Comparison of ENCODE assay signal across 15 cellular contexts in genomic region chr18:27615345-27615844, GRCh38.
DNase-seq lines count a peak whose midpoint lies in the region; ATAC-seq, FAIRE-seq and TF ChIP-seq lines count a peak whose summit lies in the region.
"Had no signal": no experiment of that assay in that cellular context is flagged by ENCODE, and none has a peak within 500 bp of the region (broad histone marks: within the 10 kb centered on the region; RNA-seq: fewer than 3 reads in every experiment).

No MANE protein-coding gene starts in this region.

- H3K79me2 ChIP-seq in HepG2 (ENCODE audit: insufficient read depth, low read length), result no peaks in the 10 kb centered on the region
- no peaks in the 10 kb centered on the region for H3K79me2 ChIP-seq in GM12878 (ENCODE audit: control insufficient read depth, insufficient read depth, low read length)
- no peaks in the 10 kb centered on the region for H3K79me2 ChIP-seq in mesendoderm (ENCODE audit: control insufficient read depth, insufficient read depth, low read length)

- no peak overlapping the region for H4K8ac ChIP-seq in mesendoderm (ENCODE audit: low read depth, low read length)

- H2AFZ ChIP-seq in HepG2 (ENCODE audit: low read length) (no peak overlapping the region), GM12878 (ENCODE audit: control insufficient read depth, low read depth, low read length) (no peak overlapping the region)

- 40% methylated on average over 7 of the region's 7 CpGs for WGBS in liver
- WGBS in HepG2 (ENCODE audit: low lambda C conversion rate), result 47% methylated on average over 7 of the region's 7 CpGs
- 49% methylated on average over 7 of the region's 7 CpGs for WGBS in GM12878 (ENCODE audit: insufficient coverage, insufficient replicate concordance, low lambda C conversion rate, missing lambda C conversion rate)
- no CpG with 5 or more reads among the region's 7 CpGs for WGBS in mesendoderm (ENCODE audit: extremely low coverage, insufficient coverage, low lambda C conversion rate)

- H2BK15ac ChIP-seq in mesendoderm (replicated peaks; ENCODE audit: low read depth), result no peak overlapping the region

- TF ChIP-seq POLR2A in HepG2 (IDR thresholded peaks at IDR 0.05; ENCODE audit: insufficient read depth in 1 of 2, low read depth in 2 of 2, low read length in 2 of 2) (no peak), GM12878 (IDR thresholded peaks at IDR 0.05; ENCODE audit: low read depth, low read length) (no peak)

- no peaks in the 10 kb centered on the region for H3K79me1 ChIP-seq in mesendoderm (ENCODE audit: low read length)

- H3K4me2 ChIP-seq in HepG2 (ENCODE audit: low read depth, low read length) (no peak overlapping the region), GM12878 (ENCODE audit: control insufficient read depth, insufficient read depth) (no peak overlapping the region), mesendoderm (ENCODE audit: low read length) (no peak overlapping the region)

- peak overlapping the region in 1 of 2 donors; percentile 58 for H3K27ac ChIP-seq in liver (ENCODE audit: low read depth in 1 of 2, low read length in 2 of 2)
- no peak overlapping the region for H3K27ac ChIP-seq in HepG2 (ENCODE audit: extremely low read length, insufficient read depth, low read length)
- H3K27ac ChIP-seq in GM12878 (ENCODE audit: control insufficient read depth, insufficient read depth), result no peak overlapping the region
- H3K27ac ChIP-seq in mesendoderm (ENCODE audit: low read depth, low read length), result no peak overlapping the region
- no peak overlapping the region for H3K27ac ChIP-seq in WERI-Rb-1

- BruUV-seq in HepG2 (replicated peaks; lab: Mats Ljungman, UMichigan), result no TSS peak
- no TSS peak for BruUV-seq in GM12878 (replicated peaks; lab: Mats Ljungman, UMichigan)

- no peak overlapping the region for H3K23ac ChIP-seq in mesendoderm (ENCODE audit: low read length)

- H3K4me3 ChIP-seq in liver (ENCODE audit: low read depth in 1 of 3, low read length in 3 of 3) (no peak overlapping the region), HepG2 (replicated peaks in 1 of 3; ENCODE audit: insufficient read depth in 1 of 3, low read depth in 2 of 3, low read length in 3 of 3) (no peak overlapping the region), GM12878 (no peak overlapping the region), mesendoderm (ENCODE audit: low read length) (no peak overlapping the region), WERI-Rb-1 (ENCODE audit: low read depth, low read length) (no peak overlapping the region), H7 (ENCODE audit: insufficient read depth, low read depth, low read length) (no peak overlapping the region)

- no peaks in the 10 kb centered on the region for H3K27me3 ChIP-seq in liver (ENCODE audit: control insufficient read depth in 4 of 4, insufficient read depth in 4 of 4, low read length in 3 of 4)
- H3K27me3 ChIP-seq in HepG2 (ENCODE audit: control insufficient read depth in 1 of 2, insufficient read depth in 2 of 2, low read length in 2 of 2), result no peaks in the 10 kb centered on the region
- H3K27me3 ChIP-seq in GM12878 (replicated peaks in 1 of 2; ENCODE audit: control insufficient read depth in 2 of 2, insufficient read depth in 2 of 2, low read length in 1 of 2), result no peaks in the 10 kb centered on the region
- H3K27me3 ChIP-seq in mesendoderm (ENCODE audit: insufficient read depth, low read length, poor library complexity), result no peaks in the 10 kb centered on the region
- no peaks in the 10 kb centered on the region for H3K27me3 ChIP-seq in WERI-Rb-1 (ENCODE audit: insufficient read depth, low read depth, severe bottlenecking)
- H3K27me3 ChIP-seq in H7 (ENCODE audit: control insufficient read depth, insufficient read depth, low read length), result no peaks in the 10 kb centered on the region

- in situ Hi-C loops in HepG2 (cut with HindIII; ENCODE audit: extremely low pct_ligation_motif_present, low pct_unique_long_range_greater_than_20kb) (loop anchor here (25.0 kb wide), 1 partner anchor 572 kb away; the partner anchor contains the start of gene CDH2), GM12878 (cut with MboI) (no loop called here), KBM-7 (cut with MboI; ENCODE audit: low pct_unique_long_range_greater_than_20kb, low sequenced_read_pairs) (no loop called here)

- no peak overlapping the region for H4K5ac ChIP-seq in mesendoderm (ENCODE audit: low read length)

- H2BK120ac ChIP-seq in mesendoderm (ENCODE audit: low read depth, low read length), result no peak overlapping the region

- ATAC-seq in HepG2, result no peak
- ATAC-seq in GM12878, result peak; percentile 34; the same call in 1 of the 3 replicates
- ATAC-seq: HCT116 had no signal

- DNase-seq in HepG2 (ENCODE audit: low spot score), result no peak
- no peak for DNase-seq in GM12878 (ENCODE audit: low read depth, low spot score)
- no peak for DNase-seq in mesendoderm
- DNase-seq in WERI-Rb-1, result no peak
- DNase-seq in KBM-7, result no peak
- no peak for DNase-seq in H7
- DNase-seq: C1 segment of cervical spinal cord; Calu3; CD4-positive, alpha-beta T cell; DMS 273 treated with DMSO at 0.1 percent for 48 hours; IMR-90 had no signal

- FAIRE-seq in HepG2 (lab: Jason Lieb, UNC) (no peak), GM12878 (lab: Jason Lieb, UNC) (no peak)
- FAIRE-seq: A204.1, H1 had no signal

- no peaks in the 10 kb centered on the region for H3K9me3 ChIP-seq in liver (ENCODE audit: control insufficient read depth in 4 of 4, low read length in 3 of 4)
- no peaks in the 10 kb centered on the region for H3K9me3 ChIP-seq in HepG2 (ENCODE audit: low read length)
- H3K9me3 ChIP-seq in GM12878 (replicated peaks; ENCODE audit: control insufficient read depth, insufficient read depth, low read length), result no peaks in the 10 kb centered on the region
- H3K9me3 ChIP-seq in WERI-Rb-1 (ENCODE audit: severe bottlenecking), result no peaks in the 10 kb centered on the region

- SMC1A ChIA-PET in GM12878 (lab: Charles Lee; ENCODE audit: uncharacterized antibody, unreplicated experiment), result interaction anchor here (1.2 kb wide), 1 partner anchor 10 kb away, joined by 3 read pairs; no protein-coding TSS in a partner anchor

- intact Hi-C loops in HepG2 (cut with micrococcal nuclease; ENCODE audit: unreplicated experiment), result no loop called here
- intact Hi-C loops in GM12878 (cut with micrococcal nuclease; ENCODE audit: unreplicated experiment), result no loop called here

- H2BK5ac ChIP-seq in mesendoderm (ENCODE audit: low read length), result no peak overlapping the region

- H3K9ac ChIP-seq in liver (ENCODE audit: low read depth in 1 of 2, low read length in 2 of 2) (no peak overlapping the region), HepG2 (ENCODE audit: insufficient read depth, low read depth, low read length) (no peak overlapping the region), GM12878 (ENCODE audit: control insufficient read depth, insufficient read depth, low read length) (no peak overlapping the region), mesendoderm (ENCODE audit: low read length) (no peak overlapping the region)

- peak overlapping the region; percentile 39 for H3K18ac ChIP-seq in mesendoderm (ENCODE audit: low read length)

- RAD21 ChIA-PET in GM12878 (lab: Charles Lee; ENCODE audit: unreplicated experiment), result no interaction called here

- TF ChIP-seq CTCF in liver (IDR thresholded peaks at IDR 0.05; ENCODE audit: low read depth, low read length, missing input control), result no peak
- TF ChIP-seq CTCF in HepG2 (CRISPR knock-in tag; IDR thresholded peaks at IDR 0.05), result no peak
- no peak for TF ChIP-seq CTCF in GM12878 (IDR thresholded peaks at IDR 0.05 in 2 of 3, conservative IDR thresholded peaks at IDR 0.05 in 1 of 3; ENCODE audit: control insufficient read depth in 2 of 3, extremely low read depth in 1 of 3, insufficient read depth in 1 of 3, low read depth in 3 of 3, low read length in 3 of 3)
- TF ChIP-seq CTCF in WERI-Rb-1 (IDR thresholded peaks at IDR 0.05; ENCODE audit: low read depth, low read length), result no peak

- CTCF ChIA-PET in HepG2 (lab: Yijun Ruan, JAX; ENCODE audit: low intra/inter-chr PET ratio, low total read pairs) (no interaction called here), GM12878 (lab: Yijun Ruan, JAX) (interaction anchor here (1.0 to 2.5 kb wide), 2 partner anchors 10 to 15 kb away, joined by 3 to 11 read pairs; no protein-coding TSS in a partner anchor)

- H2AK5ac ChIP-seq in mesendoderm (ENCODE audit: low read length), result no peak overlapping the region

- no peak overlapping the region for H3K56ac ChIP-seq in mesendoderm (ENCODE audit: low read length)

- TF ChIP-seq RAD21 in liver (IDR thresholded peaks at IDR 0.05) (no peak), HepG2 (CRISPR knock-in tag; IDR thresholded peaks at IDR 0.05) (no peak), GM12878 (IDR thresholded peaks at IDR 0.05; ENCODE audit: insufficient read depth, low read depth, low read length) (no peak)

- H3K36me3 ChIP-seq in liver (ENCODE audit: control insufficient read depth in 4 of 4, insufficient read depth in 3 of 4, low read depth in 1 of 4, low read length in 3 of 4) (no peaks in the 10 kb centered on the region), HepG2 (replicated peaks in 1 of 2; ENCODE audit: control insufficient read depth in 1 of 2, insufficient read depth in 2 of 2, low read length in 2 of 2) (no peaks in the 10 kb centered on the region), GM12878 (ENCODE audit: control insufficient read depth in 2 of 2, insufficient read depth in 2 of 2, low read length in 1 of 2) (no peaks in the 10 kb centered on the region), mesendoderm (ENCODE audit: control insufficient read depth, insufficient read depth, low read length) (no peaks in the 10 kb centered on the region), WERI-Rb-1 (no peaks in the 10 kb centered on the region), H7 (replicated peaks; ENCODE audit: control insufficient read depth, insufficient read depth, low read length) (no peaks in the 10 kb centered on the region)

- H3K4ac ChIP-seq in mesendoderm (ENCODE audit: low read depth, low read length), result peak overlapping the region; percentile 24

- H3K4me1 ChIP-seq in liver (ENCODE audit: control insufficient read depth in 4 of 4, insufficient read depth in 4 of 4, low read length in 3 of 4) (peaks cover 11 to 37% (median 30%) of the 10 kb centered on the region in 4 donors), HepG2 (ENCODE audit: insufficient read depth, low read length) (no peaks in the 10 kb centered on the region), GM12878 (ENCODE audit: control insufficient read depth, insufficient read depth, low read length) (no peaks in the 10 kb centered on the region), mesendoderm (ENCODE audit: control insufficient read depth, low read depth, low read length) (no peaks in the 10 kb centered on the region)

- POLR2A ChIA-PET in HepG2 (lab: Yijun Ruan, JAX), result no interaction called here
- POLR2A ChIA-PET in GM12878 (lab: Charles Lee), result no interaction called here

- H4K20me1 ChIP-seq in HepG2 (ENCODE audit: insufficient read depth, low read length), result no peaks in the 10 kb centered on the region
- no peaks in the 10 kb centered on the region for H4K20me1 ChIP-seq in GM12878 (ENCODE audit: control insufficient read depth, insufficient read depth)

- TF ChIP-seq EP300 in HepG2 (IDR thresholded peaks at IDR 0.05; ENCODE audit: low read depth in 2 of 2, low read length in 2 of 2) (no peak), HepG2 (CRISPR knock-in tag; IDR thresholded peaks at IDR 0.05; ENCODE audit: borderline replicate concordance) (no peak), GM12878 (IDR thresholded peaks at IDR 0.05; ENCODE audit: borderline replicate concordance in 1 of 2, control insufficient read depth in 1 of 2, low read depth in 2 of 2, low read length in 2 of 2) (no peak)

TF ChIP-seq in GM12878, 131 proteins besides CTCF, POLR2A, EP300 and RAD21 (continues in another document):
- TF ChIP-seq CREM (IDR thresholded peaks at IDR 0.05; ENCODE audit: low read depth), result no peak
